In the genomic region with DNA sequence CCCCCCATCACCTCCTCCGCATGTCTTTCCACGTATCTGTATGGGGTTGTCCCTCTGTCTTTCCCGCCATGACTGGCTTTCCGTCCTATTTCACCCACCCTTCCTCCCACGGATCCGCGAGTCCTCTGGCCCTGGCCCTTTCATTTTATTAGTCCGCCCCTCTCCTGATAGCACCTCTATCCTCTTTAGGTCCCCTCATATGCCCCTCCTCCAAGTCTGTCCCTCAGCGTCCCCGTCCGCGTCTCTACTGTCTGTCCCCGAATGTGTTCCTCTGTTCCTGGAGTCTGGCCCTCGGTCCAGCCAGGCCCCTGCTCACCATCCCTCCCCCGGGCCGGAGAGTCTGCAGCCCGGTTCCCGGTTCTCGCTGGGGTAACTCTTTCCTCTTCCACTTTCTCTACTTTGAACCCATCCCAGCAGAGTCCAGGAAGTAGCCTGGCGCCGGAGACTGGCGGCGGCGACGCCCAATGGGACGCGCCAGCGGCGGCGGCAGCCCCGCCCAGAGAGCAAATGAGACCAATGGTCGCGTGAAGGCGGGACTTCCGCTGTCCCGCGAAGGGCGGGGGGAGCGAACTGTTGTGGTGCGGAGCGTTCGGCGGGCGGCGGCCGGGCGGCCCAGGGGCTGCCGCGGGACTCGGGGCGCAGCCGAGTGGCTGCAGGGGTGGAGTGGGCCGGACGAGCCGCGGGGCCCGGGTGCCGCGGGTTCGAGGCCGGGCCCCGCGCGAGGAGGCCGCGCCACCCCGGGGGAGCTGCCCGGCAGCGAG, we compare ENCODE assay signal across 1 cellular context.
TF ChIP-seq lines count a peak whose summit lies in the region.

A gene with protein sequence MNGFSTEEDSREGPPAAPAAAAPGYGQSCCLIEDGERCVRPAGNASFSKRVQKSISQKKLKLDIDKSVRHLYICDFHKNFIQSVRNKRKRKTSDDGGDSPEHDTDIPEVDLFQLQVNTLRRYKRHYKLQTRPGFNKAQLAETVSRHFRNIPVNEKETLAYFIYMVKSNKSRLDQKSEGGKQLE (plus strand): TSS at position 576 of the 761 bp plus-strand sequence. CDS start 608 bp downstream, outside the sequence.

TF ChIP-seq in K562, 482 proteins besides CTCF, POLR2A, EP300 and RAD21 (continued from another document):
- TF ChIP-seq BCLAF1 (IDR thresholded peaks at IDR 0.05; ENCODE audit: borderline replicate concordance in 1 of 2, control insufficient read depth in 1 of 2, low read depth in 2 of 2, low read length in 1 of 2): no peak
- TF ChIP-seq PURB (CRISPR knock-in tag; IDR thresholded peaks at IDR 0.05; ENCODE audit: low read depth): no peak
- peak; percentile 47 for TF ChIP-seq TAF9B (IDR thresholded peaks at IDR 0.05; ENCODE audit: partially characterized antibody)
- no peak for TF ChIP-seq MYBL2 (IDR thresholded peaks at IDR 0.05; ENCODE audit: low read depth)
- TF ChIP-seq MYBL2 (CRISPR knock-in tag; IDR thresholded peaks at IDR 0.05; ENCODE audit: borderline replicate concordance): no peak
- no peak for TF ChIP-seq ZNF75A (CRISPR knock-in tag; IDR thresholded peaks at IDR 0.05)
- TF ChIP-seq HNRNPL (IDR thresholded peaks at IDR 0.05; ENCODE audit: low read depth, low read length): no peak
- no peak for TF ChIP-seq HES1 (IDR thresholded peaks at IDR 0.05; ENCODE audit: low read depth)
- no peak for TF ChIP-seq ETV6 (IDR thresholded peaks at IDR 0.05; ENCODE audit: borderline replicate concordance in 1 of 2, low read depth in 2 of 2, low read length in 1 of 2)
- no peak for TF ChIP-seq ETV6 (CRISPR knock-in tag; IDR thresholded peaks at IDR 0.05; ENCODE audit: borderline replicate concordance)
- no peak for TF ChIP-seq PYGO2 (tag; IDR thresholded peaks at IDR 0.05)
- peak; percentile 79; the same call in 1 of the 2 replicates for TF ChIP-seq ELF4 (CRISPR knock-in tag; IDR thresholded peaks at IDR 0.05)
- TF ChIP-seq RBFOX2 (IDR thresholded peaks at IDR 0.05; ENCODE audit: low read depth, low read length): peak; percentile 83
- TF ChIP-seq, protein P1, sequence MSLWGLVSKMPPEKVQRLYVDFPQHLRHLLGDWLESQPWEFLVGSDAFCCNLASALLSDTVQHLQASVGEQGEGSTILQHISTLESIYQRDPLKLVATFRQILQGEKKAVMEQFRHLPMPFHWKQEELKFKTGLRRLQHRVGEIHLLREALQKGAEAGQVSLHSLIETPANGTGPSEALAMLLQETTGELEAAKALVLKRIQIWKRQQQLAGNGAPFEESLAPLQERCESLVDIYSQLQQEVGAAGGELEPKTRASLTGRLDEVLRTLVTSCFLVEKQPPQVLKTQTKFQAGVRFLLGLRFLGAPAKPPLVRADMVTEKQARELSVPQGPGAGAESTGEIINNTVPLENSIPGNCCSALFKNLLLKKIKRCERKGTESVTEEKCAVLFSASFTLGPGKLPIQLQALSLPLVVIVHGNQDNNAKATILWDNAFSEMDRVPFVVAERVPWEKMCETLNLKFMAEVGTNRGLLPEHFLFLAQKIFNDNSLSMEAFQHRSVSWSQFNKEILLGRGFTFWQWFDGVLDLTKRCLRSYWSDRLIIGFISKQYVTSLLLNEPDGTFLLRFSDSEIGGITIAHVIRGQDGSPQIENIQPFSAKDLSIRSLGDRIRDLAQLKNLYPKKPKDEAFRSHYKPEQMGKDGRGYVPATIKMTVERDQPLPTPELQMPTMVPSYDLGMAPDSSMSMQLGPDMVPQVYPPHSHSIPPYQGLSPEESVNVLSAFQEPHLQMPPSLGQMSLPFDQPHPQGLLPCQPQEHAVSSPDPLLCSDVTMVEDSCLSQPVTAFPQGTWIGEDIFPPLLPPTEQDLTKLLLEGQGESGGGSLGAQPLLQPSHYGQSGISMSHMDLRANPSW (CRISPR knock-in tag; IDR thresholded peaks at IDR 0.05): no peak
